ENCODE assay signal across 8 cellular contexts in genomic region chr5:79514391-79515105, GRCh38. TPM values are rescaled to one million over a fixed set of nuclear protein-coding genes. Genes with fewer than 3 reads are reported as not detected.
DNase-seq lines count a peak whose midpoint lies in the region; ATAC-seq, FAIRE-seq and TF ChIP-seq lines count a peak whose summit lies in the region.

No MANE protein-coding gene starts in this region.

- FAIRE-seq in GM12891 (lab: Jason Lieb, UNC) = peak; percentile 100

- H3K36me3 ChIP-seq in adrenal gland (replicated peaks in 1 of 2) (no peaks in the 10 kb centered on the region), heart right ventricle (no peaks in the 10 kb centered on the region), upper lobe of left lung (no peaks in the 10 kb centered on the region)

- TF ChIP-seq POLR2A in GM12891 (IDR thresholded peaks at IDR 0.05; ENCODE audit: low read depth, low read length) (peak; percentile 93), adrenal gland (IDR thresholded peaks at IDR 0.05) (peak; percentile 55 to 80), upper lobe of left lung (IDR thresholded peaks at IDR 0.05) (peak in 3 of 4 donors; percentile 43 to 89 (median 64))

- intact Hi-C loops in adrenal gland (cut with DNase I) (no loop called here), heart right ventricle (cut with DNase I) (loop anchor here in 6 of 10 donors (2.0 to 10.0 kb wide), 6 partner anchors 42 to 740 kb away; partner anchors contain the start of genes JMY (in 2 of the 6) and SERINC5 (in 1 of the 6))

- peak in 1 of 4 donors; percentile 32 for TF ChIP-seq EP300 in upper lobe of left lung (IDR thresholded peaks at IDR 0.05)

- TF ChIP-seq CTCF in adrenal gland (IDR thresholded peaks at IDR 0.05) = peak in 1 of 6 experiments; percentile 4
- TF ChIP-seq CTCF in heart right ventricle (IDR thresholded peaks at IDR 0.05) = no peak
- peak in 2 of 6 experiments; percentile 5 to 13 for TF ChIP-seq CTCF in upper lobe of left lung (IDR thresholded peaks at IDR 0.05)

- peak overlapping the region; percentile 22 to 63 (median 38) for H3K4me3 ChIP-seq in adrenal gland
- H3K4me3 ChIP-seq in heart right ventricle = peak overlapping the region; percentile 57 to 92 (median 81)
- H3K4me3 ChIP-seq in upper lobe of left lung = peak overlapping the region; percentile 66 to 96 (median 84)

- 2 to 3% (median 3%) methylated on average over 21 to 38 of the region's 38 CpGs for WGBS in adrenal gland, 4 donors
- WGBS in heart right ventricle, 2 donors = 2 to 3% methylated on average over 33 to 38 of the region's 38 CpGs
- WGBS in upper lobe of left lung, 2 donors = 3 to 4% methylated on average over 21 to 36 of the region's 38 CpGs

- H3K4me1 ChIP-seq in adrenal gland (replicated peaks in 1 of 2) (peaks cover 7 to 24% of the 10 kb centered on the region in 2 donors), heart right ventricle (peaks cover 0 to 30% (median 10%) of the 10 kb centered on the region in 9 donors), upper lobe of left lung (peaks cover 5 to 21% (median 14%) of the 10 kb centered on the region in 4 donors)

- peak; percentile 62 for DNase-seq in GM12891 (ENCODE audit: insufficient read length, low spot score)
- DNase-seq in NCI-H1417 (lab: John Stamatoyannopoulos, UW) = peak; percentile 86 to 96 (median 93)
- peak; percentile 97 for DNase-seq in SW480 (ENCODE audit: low spot score)
- peak; percentile 74 to 95 (median 81) for DNase-seq in adrenal gland
- DNase-seq in heart right ventricle = peak; percentile 89 to 91
- peak; percentile 90 for DNase-seq in pons (ENCODE audit: low spot score)
- DNase-seq in upper lobe of left lung = peak; percentile 89 to 96

- ATAC-seq in HG02763 (IDR thresholded peaks at IDR 0.05; ENCODE audit: unreplicated experiment) (peak; percentile 86), heart right ventricle (peak; percentile 86 to 92 (median 90)), upper lobe of left lung (ENCODE audit: low FRiP score in 2 of 2) (peak; percentile 91 to 92)

- H3K27ac ChIP-seq in adrenal gland (peak overlapping the region in 4 of 5 donors; percentile 63 to 93 (median 76)), heart right ventricle (peak overlapping the region; percentile 65 to 99 (median 94)), upper lobe of left lung (peak overlapping the region; percentile 88 to 95 (median 90))

- H3K9me3 ChIP-seq in adrenal gland (replicated peaks in 1 of 3) (no peaks in the 10 kb centered on the region), heart right ventricle (no peaks in the 10 kb centered on the region), upper lobe of left lung (no peaks in the 10 kb centered on the region)

- H3K27me3 ChIP-seq in adrenal gland (peaks cover 3% of the 10 kb centered on the region), heart right ventricle (peaks cover 0 to 41% (median 22%) of the 10 kb centered on the region in 7 donors), upper lobe of left lung (peaks cover 0 to 18% (median 5%) of the 10 kb centered on the region in 4 donors)

TF ChIP-seq in GM12891, 5 proteins besides CTCF, POLR2A, EP300 and RAD21:
- TF ChIP-seq SPI1 (IDR thresholded peaks at IDR 0.05; ENCODE audit: low read depth, low read length) (peak; percentile 87), TAF1 (IDR thresholded peaks at IDR 0.05; ENCODE audit: low read depth, low read length) (peak; percentile 74), POU2F2 (IDR thresholded peaks at IDR 0.05; ENCODE audit: low read depth, low read length) (0 out of 2 replicates have a peak, but pooled peaks have one; percentile 41), POLR2AphosphoS5 (IDR thresholded peaks at IDR 0.05; ENCODE audit: low read depth, low read length) (peak; percentile 95), PAX5 (IDR thresholded peaks at IDR 0.05; ENCODE audit: insufficient read depth, low read length, severe bottlenecking) (no peak)

RNA-seq across cellular contexts. Expression of gene HOMER1, which starts 0.6 kb away (rescaled TPM):
- 4.3 TPM for polyA plus RNA-seq in GM12891 (2012; ENCODE audit: low read depth, missing spikeins)
- total RNA-seq in adrenal gland (1 to 10 TPM in 3 of 8 donors, under 1 TPM in 5; 0.06 to 2.7 (median 0.78) TPM), heart right ventricle (100 to 1,000 TPM in 1 of 10 donors, 10 to 100 TPM in 9; 35.0 to 109 (median 68.3) TPM), upper lobe of left lung (10 to 100 TPM in 3 of 6 donors, 1 to 10 TPM in 3; 5.2 to 22.0 (median 9.7) TPM)
- polyA plus RNA-seq in adrenal gland (1 to 10 TPM in 1 of 3 donors, under 1 TPM in 2; 0.44 to 1.2 (median 0.48) TPM), heart right ventricle (10 to 100 TPM in 1 of 2 donors, 1 to 10 TPM in 1; 4.7 to 13.2 TPM)

Comparison
In these comparisons a context has a peak if more than half of its experiments do, and no peak if none do; other contexts are left out.
1. Peak in every context shown above with its lines: DNase-seq, ATAC-seq, H3K4me3 ChIP-seq and H3K27ac ChIP-seq.
2. intact Hi-C loops: an anchor here in heart right ventricle (2.0 to 10.0 kb wide); none called in adrenal gland.